ENCODE assay signal across 8 cellular contexts in genomic region chr15:66842710-66843441, GRCh38.
DNase-seq lines count a peak whose midpoint lies in the region; ATAC-seq and TF ChIP-seq lines count a peak whose summit lies in the region.

No MANE protein-coding gene starts in this region.

- H3K4me3 Mint-ChIP-seq in activated T-cell treated with anti-CD3 and anti-CD28 coated beads, Interleukin-2, amount 50 U/mL, for 4 hours, result peak overlapping the region; percentile 12
- peak overlapping the region; percentile 80 for H3K4me3 Mint-ChIP-seq in type B pancreatic cell

- peak overlapping the region; percentile 55 for H3K4me3 ChIP-seq in epithelial cell of proximal tubule (ENCODE audit: low read depth, low read length)

- peaks cover 5% of the 10 kb centered on the region for H3K4me1 Mint-ChIP-seq in activated T-cell treated with anti-CD3 and anti-CD28 coated beads, Interleukin-2, amount 50 U/mL, for 4 hours (ENCODE audit: low read depth)
- H3K4me1 Mint-ChIP-seq in type B pancreatic cell (ENCODE audit: unreplicated experiment), result peaks cover 46% of the 10 kb centered on the region

- peaks cover 39% of the 10 kb centered on the region for H3K27me3 Mint-ChIP-seq in activated T-cell treated with anti-CD3 and anti-CD28 coated beads, Interleukin-2, amount 50 U/mL, for 4 hours (ENCODE audit: low read depth)
- peaks cover 3% of the 10 kb centered on the region for H3K27me3 Mint-ChIP-seq in type B pancreatic cell

- peak overlapping the region; percentile 90 for H3K27ac Mint-ChIP-seq in type B pancreatic cell

- ATAC-seq in activated T-cell treated with anti-CD3 and anti-CD28 coated beads, Interleukin-2, amount 50 U/mL, for 4 hours, result peak; percentile 58 to 63
- ATAC-seq in HG03095 (IDR thresholded peaks at IDR 0.05; ENCODE audit: unreplicated experiment) (no peak), HG03521 (IDR thresholded peaks at IDR 0.05; ENCODE audit: unreplicated experiment) (no peak)

- H3K36me3 Mint-ChIP-seq in activated T-cell treated with anti-CD3 and anti-CD28 coated beads, Interleukin-2, amount 50 U/mL, for 4 hours (ENCODE audit: insufficient read depth), result no peaks in the 10 kb centered on the region
- H3K36me3 Mint-ChIP-seq in type B pancreatic cell, result no peaks in the 10 kb centered on the region

- no peak for DNase-seq in activated T-cell treated with anti-CD3 and anti-CD28 coated beads, Interleukin-2, amount 50 U/mL, for 4 hours
- no peak for DNase-seq in activated T-cell treated with anti-CD3 and anti-CD28 coated beads, Interleukin-2, amount 50 U/mL, for 48 hours
- DNase-seq in RKO (ENCODE audit: low spot score) (peak; percentile 56), epithelial cell of proximal tubule (ENCODE audit: low read depth) (no peak), mesenteric fat pad (ENCODE audit: low spot score) (peak; percentile 93), type B pancreatic cell (ENCODE audit: extremely low spot score, unreplicated experiment) (no peak)

- H3K9me3 Mint-ChIP-seq in activated T-cell treated with anti-CD3 and anti-CD28 coated beads, Interleukin-2, amount 50 U/mL, for 4 hours, result no peaks in the 10 kb centered on the region
- H3K9me3 Mint-ChIP-seq in type B pancreatic cell, result no peaks in the 10 kb centered on the region

- no peak for TF ChIP-seq CTCF in epithelial cell of proximal tubule (conservative IDR thresholded peaks at IDR 0.05; ENCODE audit: low read depth, low read length)
- no peak for TF ChIP-seq CTCF in type B pancreatic cell (conservative IDR thresholded peaks at IDR 0.05)

Comparison
In these comparisons a context has a peak if more than half of its experiments do, and no peak if none do; other contexts are left out.
1. ATAC-seq: peak in activated T-cell treated with anti-CD3 and anti-CD28 coated beads, Interleukin-2, amount 50 U/mL, for 4 hours (2 of 2); none in HG03095 (single experiment) and HG03521 (single experiment).
2. DNase-seq: peak in RKO (single experiment) and mesenteric fat pad (single experiment); none in activated T-cell treated with anti-CD3 and anti-CD28 coated beads, Interleukin-2, amount 50 U/mL, for 4 hours (single experiment), activated T-cell treated with anti-CD3 and anti-CD28 coated beads, Interleukin-2, amount 50 U/mL, for 48 hours (0 of 2), epithelial cell of proximal tubule (single experiment) and type B pancreatic cell (single experiment).